In genomic region chr2:943461-943797, GRCh38 we compare ENCODE assay signal across 21 cellular contexts. TPM values are rescaled to one million over a fixed set of nuclear protein-coding genes. Genes with fewer than 3 reads are reported as not detected.
DNase-seq lines count a peak whose midpoint lies in the region; ATAC-seq, FAIRE-seq and TF ChIP-seq lines count a peak whose summit lies in the region.
"Had no signal": no experiment of that assay in that cellular context is flagged by ENCODE, and none has a peak within 500 bp of the region (broad histone marks: within the 10 kb centered on the region; RNA-seq: fewer than 3 reads in every experiment).

No MANE protein-coding gene starts in this region.

- no peak overlapping the region for H2BK12ac ChIP-seq in H1 (ENCODE audit: low read depth, low read length)

- no peak overlapping the region for H4K8ac ChIP-seq in H1 (ENCODE audit: extremely low read depth, insufficient read depth, low read length)

- peaks cover 33% of the 10 kb centered on the region for H3K27me3 Mint-ChIP-seq in nephron (ENCODE audit: low read depth)

- no peak overlapping the region for H2AFZ ChIP-seq in DND-41 (ENCODE audit: low read depth, low read length)
- no peak overlapping the region for H2AFZ ChIP-seq in H1 (ENCODE audit: low read length)

- H3K79me2 ChIP-seq in DND-41 (ENCODE audit: insufficient read depth, low read length), result no peaks in the 10 kb centered on the region
- no peaks in the 10 kb centered on the region for H3K79me2 ChIP-seq in H1 (ENCODE audit: control insufficient read depth in 1 of 2, insufficient read depth in 2 of 2, low read length in 2 of 2)

- no peak overlapping the region for H3K27ac ChIP-seq in BLaER1 treated with 17β-estradiol and CSF1 and Interleukin-3, amounts not matched to agents 10 nM and 100 nM
- H3K27ac ChIP-seq in DND-41 (ENCODE audit: low read length), result peak overlapping the region; percentile 49
- H3K27ac ChIP-seq in H1 (ENCODE audit: low read depth, low read length), result no peak overlapping the region

- H3K14ac ChIP-seq in H1 (ENCODE audit: insufficient read length), result no peak overlapping the region

- DNase-seq in DND-41 (no peak), H1 (ENCODE audit: low read depth in 1 of 2, low spot score in 2 of 2) (peak in 1 of 2 experiments; percentile 32), AML-193 (lab: John Stamatoyannopoulos, UW) (no peak)
- DNase-seq: C1 segment of cervical spinal cord; CD4-positive, CD25-positive, alpha-beta regulatory T cell; CD8-positive, alpha-beta T cell; DMS 273 treated with DMSO at 0.1 percent for 48 hours; DMS79; GF-D8; GOT3; H7; HCEC 1CT had no signal

- H3K23ac ChIP-seq in H1 (ENCODE audit: insufficient read length), result no peak overlapping the region

- H3K4me2 ChIP-seq in BLaER1 treated with 17β-estradiol and CSF1 and Interleukin-3, amounts not matched to agents 10 nM and 100 nM, result peak overlapping the region in 6 of 11 experiments; percentile 9 to 28 (median 12); a peak in 6 of 22 replicates
- H3K4me2 ChIP-seq in DND-41 (ENCODE audit: insufficient read depth, low read length) (no peak overlapping the region), H1 (ENCODE audit: insufficient read depth in 1 of 2, low read depth in 2 of 2, low read length in 2 of 2) (no peak overlapping the region)

- POLR2A ChIA-PET in H1 (lab: Charles Lee; ENCODE audit: partially characterized antibody), result no interaction called here

- peaks cover 11 to 40% (median 27%) of the 10 kb centered on the region in 10 experiments for H3K4me1 ChIP-seq in BLaER1 treated with 17β-estradiol and CSF1 and Interleukin-3, amounts not matched to agents 10 nM and 100 nM
- peaks cover 58% of the 10 kb centered on the region for H3K4me1 ChIP-seq in DND-41 (ENCODE audit: insufficient read depth, low read length)
- peaks cover 3 to 12% (median 7%) of the 10 kb centered on the region in 4 experiments; a peak in 6 of 7 replicates for H3K4me1 ChIP-seq in H1 (replicated peaks in 1 of 4; ENCODE audit: control insufficient read depth in 3 of 4, insufficient read depth in 4 of 4, low read length in 3 of 4)

- no peak overlapping the region for H3K4me3 ChIP-seq in BLaER1 treated with 17β-estradiol and CSF1 and Interleukin-3, amounts not matched to agents 10 nM and 100 nM
- H3K4me3 ChIP-seq in DND-41 (ENCODE audit: low read depth in 1 of 2, low read length in 2 of 2) (no peak overlapping the region), H1 (ENCODE audit: extremely low read depth in 1 of 4, insufficient read depth in 2 of 4, low read depth in 3 of 4, low read length in 4 of 4) (no peak overlapping the region)

- no peaks in the 10 kb centered on the region for H3K36me3 Mint-ChIP-seq in nephron (ENCODE audit: low read depth)
- H3K36me3 Mint-ChIP-seq: CD8-positive, alpha-beta T cell had no signal

- FAIRE-seq in H1 (lab: Jason Lieb, UNC), result no peak
- FAIRE-seq: D721Med, GM12891 had no signal

- peaks cover 15% of the 10 kb centered on the region for H3K4me1 Mint-ChIP-seq in nephron

- H3K9me3 Mint-ChIP-seq in nephron, result peaks cover 22% of the 10 kb centered on the region

- no peak overlapping the region for H3K18ac ChIP-seq in H1 (ENCODE audit: extremely low read depth, low read length)

- H2BK20ac ChIP-seq in H1 (ENCODE audit: low read length), result peak overlapping the region; percentile 41; the same call in 1 of the 2 replicates

- no peak for TF ChIP-seq EP300 in H1 (IDR thresholded peaks at IDR 0.05; ENCODE audit: borderline replicate concordance in 1 of 2, low read depth in 2 of 2, low read length in 2 of 2)

- no peaks in the 10 kb centered on the region for H4K20me1 ChIP-seq in BLaER1 treated with 17β-estradiol and CSF1 and Interleukin-3, amounts not matched to agents 10 nM and 100 nM
- H4K20me1 ChIP-seq in DND-41 (ENCODE audit: insufficient read depth, low read length), result no peaks in the 10 kb centered on the region
- H4K20me1 ChIP-seq in H1 (replicated peaks in 1 of 2; ENCODE audit: control insufficient read depth in 1 of 2, insufficient read depth in 2 of 2, low read length in 2 of 2), result no peaks in the 10 kb centered on the region

- H2BK15ac ChIP-seq in H1 (ENCODE audit: low read length), result no peak overlapping the region

- no peak for TF ChIP-seq RAD21 in H1 (IDR thresholded peaks at IDR 0.05 in 1 of 2, conservative IDR thresholded peaks at IDR 0.05 in 1 of 2; ENCODE audit: low read depth in 2 of 2, low read length in 2 of 2)

- CTCF ChIA-PET in H1 (lab: Charles Lee; ENCODE audit: partially characterized antibody), result interaction anchor here (0.8 kb wide), 1 partner anchor 113 kb away, joined by 3 read pairs; no protein-coding TSS in a partner anchor

- H3K79me1 ChIP-seq in H1 (ENCODE audit: low read depth, low read length), result no peaks in the 10 kb centered on the region; the same call in 1 of the 2 replicates

- peak overlapping the region; percentile 45; the same call in 1 of the 2 replicates for H2AK5ac ChIP-seq in H1 (ENCODE audit: low read depth, low read length)

- no peak for TF ChIP-seq CTCF in DND-41 (IDR thresholded peaks at IDR 0.05; ENCODE audit: borderline replicate concordance, extremely low read depth, low read length, poor library complexity, severe bottlenecking)
- TF ChIP-seq CTCF in H1 (IDR thresholded peaks at IDR 0.05; ENCODE audit: control extremely low read depth in 1 of 3, insufficient read depth in 1 of 3, low read depth in 1 of 3, low read length in 3 of 3), result no peak
- no peak for TF ChIP-seq CTCF in nephron (IDR thresholded peaks at IDR 0.05; ENCODE audit: unreplicated experiment in 3 of 3)

- no peak overlapping the region for H3K4ac ChIP-seq in H1 (replicated peaks; ENCODE audit: insufficient read length, low read depth, low read length)

- H4K5ac ChIP-seq in H1 (ENCODE audit: insufficient read length, low read depth, low read length), result no peak overlapping the region

- no peak overlapping the region for H3K9ac ChIP-seq in BLaER1 treated with 17β-estradiol and CSF1 and Interleukin-3, amounts not matched to agents 10 nM and 100 nM
- H3K9ac ChIP-seq in DND-41 (ENCODE audit: low read depth, low read length) (no peak overlapping the region), H1 (replicated peaks in 1 of 4; ENCODE audit: extremely low read depth in 1 of 4, low read depth in 3 of 4, low read length in 3 of 4) (no peak overlapping the region)

- peaks cover under 1 to 12% (median 5%) of the 10 kb centered on the region in 11 experiments; a peak in 18 of 22 replicates for H3K27me3 ChIP-seq in BLaER1 treated with 17β-estradiol and CSF1 and Interleukin-3, amounts not matched to agents 10 nM and 100 nM
- H3K27me3 ChIP-seq in DND-41 (ENCODE audit: insufficient read depth, low read length, poor library complexity), result no peaks in the 10 kb centered on the region
- peaks cover 0 to 4% (median 0%) of the 10 kb centered on the region in 4 experiments; a peak in 2 of 7 replicates for H3K27me3 ChIP-seq in H1 (replicated peaks in 1 of 4; ENCODE audit: control insufficient read depth in 3 of 4, extremely low read depth in 1 of 4, insufficient read depth in 3 of 4, low read length in 3 of 4)

- H3K4me3 Mint-ChIP-seq in nephron, result no peak overlapping the region
- H3K4me3 Mint-ChIP-seq: B cell; CD4-positive, CD25-positive, alpha-beta regulatory T cell; CD8-positive, alpha-beta T cell had no signal

- peaks cover 9 to 19% (median 12%) of the 10 kb centered on the region in 11 experiments for H3K9me3 ChIP-seq in BLaER1 treated with 17β-estradiol and CSF1 and Interleukin-3, amounts not matched to agents 10 nM and 100 nM (replicated peaks in 1 of 11)
- H3K9me3 ChIP-seq in DND-41 (ENCODE audit: insufficient read depth, low read length, severe bottlenecking), result no peaks in the 10 kb centered on the region
- peaks cover 0 to 8% of the 10 kb centered on the region in 2 experiments; a peak in 2 of 4 replicates for H3K9me3 ChIP-seq in H1 (ENCODE audit: insufficient read depth in 2 of 2, low read depth in 1 of 2, low read length in 1 of 2)

- no peaks in the 10 kb centered on the region for H3K36me3 ChIP-seq in BLaER1 treated with 17β-estradiol and CSF1 and Interleukin-3, amounts not matched to agents 10 nM and 100 nM
- H3K36me3 ChIP-seq in DND-41 (ENCODE audit: insufficient read depth, low read length) (no peaks in the 10 kb centered on the region), H1 (ENCODE audit: control insufficient read depth in 2 of 4, insufficient read depth in 4 of 4, low read length in 3 of 4) (no peaks in the 10 kb centered on the region)

- no peak for ATAC-seq in DND-41 (ENCODE audit: insufficient read depth, low read depth)
- no peak for ATAC-seq in HG03378 (IDR thresholded peaks at IDR 0.05; ENCODE audit: unreplicated experiment)
- no peak for ATAC-seq in GM18505 (IDR thresholded peaks at IDR 0.05; ENCODE audit: unreplicated experiment)
- ATAC-seq: CD8-positive, alpha-beta T cell had no signal

- H3K23me2 ChIP-seq in H1 (ENCODE audit: low read depth, low read length), result no peaks in the 10 kb centered on the region; the same call in none of the 2 replicates

- H4K91ac ChIP-seq in H1 (replicated peaks; ENCODE audit: insufficient read length, low read length), result no peak overlapping the region

- no peak overlapping the region for H2BK5ac ChIP-seq in H1 (ENCODE audit: low read depth, low read length)

- no peak overlapping the region for H2BK120ac ChIP-seq in H1 (replicated peaks; ENCODE audit: low read depth, low read length)

- TF ChIP-seq POLR2A in H1 (IDR thresholded peaks at IDR 0.05; ENCODE audit: control extremely low read depth in 1 of 2, low read depth in 2 of 2, low read length in 2 of 2) (no peak), GM18505 (IDR thresholded peaks at IDR 0.05; ENCODE audit: borderline replicate concordance, extremely low read depth, insufficient read depth, insufficient read length) (no peak)

- 97% methylated on average over 6 of the region's 6 CpGs; no CpG with 5 or more reads in 1 of the 2 experiments for WGBS in H1 (ENCODE audit: extremely low coverage in 1 of 2, insufficient coverage in 1 of 2, insufficient read length in 1 of 2, insufficient replicate concordance in 2 of 2, low coverage in 1 of 2, low lambda C conversion rate in 2 of 2, missing lambda C conversion rate in 1 of 2), 2 experiments

- H3K56ac ChIP-seq in H1 (replicated peaks; ENCODE audit: insufficient read length, low read depth, low read length), result no peak overlapping the region

- peak overlapping the region in 2 of 3 experiments; percentile 42 to 57 for H3K27ac Mint-ChIP-seq in nephron
- H3K27ac Mint-ChIP-seq: B cell; CD4-positive, CD25-positive, alpha-beta regulatory T cell; CD8-positive, alpha-beta T cell had no signal

TF ChIP-seq in H1, 55 proteins besides CTCF, POLR2A, EP300 and RAD21:
- TF ChIP-seq CEBPB (IDR thresholded peaks at IDR 0.05; ENCODE audit: low read depth, low read length), result no peak

RNA-seq across cellular contexts. Expression of gene SNTG2, which starts 7.2 kb away (rescaled TPM):
- 14.3 and 18.1 TPM in 2 replicates for total RNA-seq in H1 (2021; fragmentation: NEBNext Ultra II Directional; extraction: Animal tissue kit (Norgen Biotek cat#: 25700))
- 6.6 TPM in 2 replicates for polyA plus RNA-seq in H1 (2011; rRNA removed)
- polyA plus RNA-seq in H1 (2011; cell fraction: cytosol; rRNA removed), result 8.8 TPM
- polyA plus RNA-seq in H1 (2011; cell fraction: nucleus; rRNA removed), result 24.3 TPM
- 7.4 to 10.4 TPM (median 9.0 TPM) in 4 replicates for polyA plus RNA-seq in H1 (2012, experiment 1 of 2)
- 4.1 TPM for polyA plus RNA-seq in H1 (2012, experiment 2 of 2)
- polyA plus RNA-seq in H1 (2013, experiment 1 of 2), result 4.3 TPM
- 5.0 TPM for polyA plus RNA-seq in H1 (2013, experiment 2 of 2)
- 21.3 and 26.6 TPM in 2 replicates for polyA minus RNA-seq in H1 (2011; rRNA and poly(A)+ RNA removed)
- 17.2 TPM for polyA minus RNA-seq in H1 (2011; cell fraction: cytosol; rRNA and poly(A)+ RNA removed)
- polyA minus RNA-seq in H1 (2011; cell fraction: nucleus; rRNA and poly(A)+ RNA removed), result 62.8 TPM
- total RNA-seq: Daoy, G401 had no signal
- polyA plus RNA-seq: CD4-positive, CD25-positive, alpha-beta regulatory T cell had no signal

Comparison
In these comparisons a context has a peak if more than half of its experiments do, and no peak if none do; other contexts are left out.
1. H3K4me2 ChIP-seq: peak in BLaER1 treated with 17β-estradiol and CSF1 and Interleukin-3, amounts not matched to agents 10 nM and 100 nM (6 of 11); none in DND-41 (single experiment) and H1 (0 of 2).